8 cellular contexts compared by ENCODE assay signal in the genomic region with DNA sequence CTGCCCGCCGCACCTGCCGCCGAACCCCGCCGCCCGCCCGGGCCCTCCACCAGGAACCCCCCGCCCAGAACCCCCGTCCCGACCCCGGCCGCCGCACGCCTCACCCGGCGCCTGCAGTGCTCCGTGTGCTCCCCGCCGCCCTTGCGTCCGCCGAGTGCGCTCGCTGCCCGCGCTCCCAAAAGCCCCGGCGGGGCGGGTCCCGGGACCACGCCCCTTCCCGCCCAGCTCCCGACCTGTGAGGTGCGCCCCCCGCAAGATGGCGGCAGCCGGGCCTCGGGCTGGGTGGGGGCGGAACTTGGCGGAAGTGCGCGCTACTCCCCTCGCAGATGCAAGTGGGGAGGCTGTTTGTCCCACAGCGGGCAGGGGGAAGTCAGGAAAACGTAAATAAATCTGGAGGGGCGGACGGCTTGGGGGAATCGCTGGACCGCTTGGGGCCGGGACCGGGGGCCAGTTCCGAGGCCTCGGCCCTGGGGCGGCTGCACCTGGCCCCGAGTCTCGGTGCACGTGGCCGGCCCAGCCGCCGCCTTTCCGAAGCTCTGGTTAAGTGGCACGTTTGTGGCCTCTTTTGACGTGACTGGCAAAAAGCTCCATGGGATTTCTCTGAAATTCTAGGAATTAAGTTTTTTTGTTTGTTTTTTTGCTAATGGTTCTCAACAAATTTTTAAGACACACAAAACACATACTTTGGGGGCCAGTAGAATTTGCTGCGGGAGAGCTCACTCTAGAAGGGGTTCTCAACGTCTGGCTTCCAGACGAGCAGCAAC. TPM values are rescaled to one million over a fixed set of nuclear protein-coding genes. Genes with fewer than 3 reads are reported as not detected.
DNase-seq lines count a peak whose midpoint lies in the region; ATAC-seq and TF ChIP-seq lines count a peak whose summit lies in the region.

A gene (minus strand): TSS at position 156 of the 764 bp plus-strand sequence. CDS start 1,275 bp downstream, outside the sequence.

- H3K9me3 ChIP-seq in thyroid gland: no peaks in the 10 kb centered on the region

- intact Hi-C loops in thyroid gland (cut with DNase I): no loop called here

- H3K4me3 Mint-ChIP-seq in osteocyte (ENCODE audit: unreplicated experiment): peak within 1 kb of the TSS; percentile 74

- peak in 1 of 2 donors; percentile 94 for TF ChIP-seq POLR2A in thyroid gland (IDR thresholded peaks at IDR 0.05)

- peak; percentile 40 for DNase-seq in DMS53 treated with DMSO at 0.1 percent for 48 hours (lab: John Stamatoyannopoulos, UW; ENCODE audit: unreplicated experiment)
- DNase-seq in KBM-7: peak; percentile 88
- DNase-seq in SK-MEL-5 (ENCODE audit: low read depth, low spot score): peak; percentile 69
- peak; percentile 38 to 79 (median 46) for DNase-seq in activated naive CD4-positive, alpha-beta T cell (lab: John Stamatoyannopoulos, UW)
- peak; percentile 23 for DNase-seq in globus pallidus (ENCODE audit: low spot score)
- DNase-seq in osteocyte (ENCODE audit: extremely low spot score, unreplicated experiment): no peak
- DNase-seq in thyroid gland: peak; percentile 85

- H3K27me3 Mint-ChIP-seq in osteocyte (ENCODE audit: unreplicated experiment): no peaks in the 10 kb centered on the region

- H3K36me3 Mint-ChIP-seq in osteocyte (ENCODE audit: unreplicated experiment): no peaks in the 10 kb centered on the region

- 23 to 32% methylated on average over 29 to 30 of the region's 67 CpGs for WGBS in thyroid gland, 2 donors

- no peaks in the 10 kb centered on the region for H3K36me3 ChIP-seq in thyroid gland

- H3K9me3 Mint-ChIP-seq in osteocyte (ENCODE audit: unreplicated experiment): no peaks in the 10 kb centered on the region

- H3K4me3 ChIP-seq in thyroid gland (replicated peaks in 1 of 3): peak within 1 kb of the TSS; percentile 29 to 90 (median 48)

- in situ Hi-C loops in KBM-7 (cut with MboI; ENCODE audit: low pct_unique_long_range_greater_than_20kb, low sequenced_read_pairs): no loop called here
- in situ Hi-C loops in SK-MEL-5 (cut with HindIII; ENCODE audit: low pct_unique_long_range_greater_than_20kb, low sequenced_read_pairs): no loop called here

- ATAC-seq in GM21529 (IDR thresholded peaks at IDR 0.05; ENCODE audit: unreplicated experiment): peak; percentile 42

- H3K4me1 Mint-ChIP-seq in osteocyte (ENCODE audit: unreplicated experiment): peaks cover 35% of the 10 kb centered on the region

- H3K27ac ChIP-seq in thyroid gland: peak within 1 kb of the TSS; percentile 78 to 98 (median 98)

- no peak for TF ChIP-seq CTCF in osteocyte (IDR thresholded peaks at IDR 0.05)
- peak in 1 of 6 experiments; percentile 5 for TF ChIP-seq CTCF in thyroid gland (IDR thresholded peaks at IDR 0.05)

- peak within 1 kb of the TSS; percentile 69 for H3K27ac Mint-ChIP-seq in osteocyte (ENCODE audit: unreplicated experiment)

- H3K27me3 ChIP-seq in thyroid gland: no peaks in the 10 kb centered on the region

- peaks cover 20 to 32% of the 10 kb centered on the region in 2 donors for H3K4me1 ChIP-seq in thyroid gland

RNA-seq across cellular contexts. Expression of the gene that starts here (rescaled TPM):
- total RNA-seq in SK-MEL-5 (2014; rRNA removed; shearing (Covaris generic)): 59.8 and 69.4 TPM in 2 replicates
- 60.2 and 65.5 TPM in 2 replicates for polyA plus RNA-seq in SK-MEL-5 (2015; cell fraction: cytosol; rRNA removed)
- polyA plus RNA-seq in SK-MEL-5 (2015; cell fraction: nucleus; rRNA removed): 22.4 and 31.8 TPM in 2 replicates
- total RNA-seq in osteocyte (41.1 and 41.4 TPM in 2 replicates), thyroid gland (100 to 1,000 TPM; 221 to 412 (median 339) TPM)
